In the genomic region with DNA sequence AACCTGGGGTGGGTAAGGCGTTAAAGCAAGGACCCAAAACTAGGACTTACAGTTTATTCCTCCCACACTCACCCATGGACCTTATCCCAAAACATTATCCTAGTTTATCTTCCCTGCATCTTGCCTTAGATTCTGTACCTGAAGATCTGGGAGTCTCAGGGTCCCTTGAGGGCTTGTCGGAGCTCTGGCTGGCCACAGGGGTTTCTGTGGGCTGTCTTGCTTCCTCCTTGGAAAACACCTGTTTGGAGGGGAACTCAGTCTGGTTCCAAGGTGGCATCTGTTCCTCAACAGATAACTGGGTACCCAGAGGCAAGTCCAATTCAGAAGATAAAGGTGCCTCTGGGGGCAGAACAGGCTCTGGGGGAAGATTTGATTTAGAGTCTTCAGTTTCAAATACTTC, we compare ENCODE assay signal across 15 cellular contexts. TPM values are rescaled to one million over a fixed set of nuclear protein-coding genes. Genes with fewer than 3 reads are reported as not detected.
DNase-seq lines count a peak whose midpoint lies in the region; ATAC-seq and TF ChIP-seq lines count a peak whose summit lies in the region.
"Had no signal": no experiment of that assay in that cellular context is flagged by ENCODE, and none has a peak within 500 bp of the region (broad histone marks: within the 10 kb centered on the region; RNA-seq: fewer than 3 reads in every experiment).

No MANE protein-coding gene starts in this region.

- no peak overlapping the region for H3K27ac ChIP-seq in ACC112 (ENCODE audit: low read depth, low read length)
- no peak overlapping the region for H3K27ac ChIP-seq in DND-41 (ENCODE audit: low read length)
- no peak overlapping the region for H3K27ac ChIP-seq in PC-3 (ENCODE audit: low read length)
- no peak overlapping the region for H3K27ac ChIP-seq in endodermal cell (ENCODE audit: low read depth, low read length)
- H3K27ac ChIP-seq: esophagus squamous epithelium, left ventricle myocardium inferior, right atrium auricular region had no signal

- no peaks in the 10 kb centered on the region for H3K9me3 Mint-ChIP-seq in endodermal cell
- H3K9me3 Mint-ChIP-seq: CD4-positive, CD25-positive, alpha-beta regulatory T cell; naive thymus-derived CD4-positive, alpha-beta T cell had no signal

- H3K4me1 Mint-ChIP-seq in endodermal cell: peaks cover 25% of the 10 kb centered on the region

- no peaks in the 10 kb centered on the region for H3K27me3 Mint-ChIP-seq in endodermal cell (ENCODE audit: insufficient read depth)
- H3K27me3 Mint-ChIP-seq: CD4-positive, CD25-positive, alpha-beta regulatory T cell; naive thymus-derived CD4-positive, alpha-beta T cell had no signal

- H3K36me3 ChIP-seq in ACC112 (ENCODE audit: insufficient read depth, low read length) (peaks cover 8% of the 10 kb centered on the region), DND-41 (ENCODE audit: insufficient read depth, low read length) (peaks cover 52% of the 10 kb centered on the region), PC-3 (ENCODE audit: low read depth, low read length) (peaks cover 8% of the 10 kb centered on the region; the same call in 1 of the 2 replicates), endodermal cell (ENCODE audit: control insufficient read depth, insufficient read depth, low read length) (peaks cover 51% of the 10 kb centered on the region)

- intact Hi-C loops in PC-3 (cut with micrococcal nuclease): no loop called here

- peaks cover 22% of the 10 kb centered on the region for H3K4me1 ChIP-seq in ACC112 (ENCODE audit: control insufficient read depth, insufficient read depth, low read length, unreplicated experiment)
- H3K4me1 ChIP-seq in DND-41 (ENCODE audit: insufficient read depth, low read length): peaks cover 37% of the 10 kb centered on the region
- H3K4me1 ChIP-seq in PC-3 (ENCODE audit: insufficient read depth, low read length): peaks cover 23% of the 10 kb centered on the region
- peaks cover 2% of the 10 kb centered on the region for H3K4me1 ChIP-seq in endodermal cell (ENCODE audit: control insufficient read depth, insufficient read depth, low read length)

- peak overlapping the region; percentile 81; the same call in 1 of the 2 replicates for H3K9ac ChIP-seq in DND-41 (ENCODE audit: low read depth, low read length)
- no peak overlapping the region for H3K9ac ChIP-seq in PC-3 (ENCODE audit: low read length)
- H3K9ac ChIP-seq in endodermal cell (ENCODE audit: extremely low read depth, low read length, poor library complexity, severe bottlenecking): no peak overlapping the region

- POLR2A ChIA-PET in PC-3 (lab: Charles Lee; ENCODE audit: unreplicated experiment): no interaction called here

- H3K9me3 ChIP-seq in DND-41 (ENCODE audit: insufficient read depth, low read length, severe bottlenecking) (no peaks in the 10 kb centered on the region), PC-3 (ENCODE audit: low read length) (no peaks in the 10 kb centered on the region), endodermal cell (ENCODE audit: control insufficient read depth, low read length) (no peaks in the 10 kb centered on the region)
- H3K9me3 ChIP-seq: esophagus squamous epithelium, left ventricle myocardium inferior, right atrium auricular region had no signal

- H3K27me3 ChIP-seq in ACC112 (ENCODE audit: insufficient read depth, low read length) (no peaks in the 10 kb centered on the region), DND-41 (ENCODE audit: insufficient read depth, low read length, poor library complexity) (no peaks in the 10 kb centered on the region), PC-3 (ENCODE audit: low read length) (no peaks in the 10 kb centered on the region), endodermal cell (ENCODE audit: control insufficient read depth, insufficient read depth, low read length, poor library complexity, severe bottlenecking) (no peaks in the 10 kb centered on the region)
- H3K27me3 ChIP-seq: esophagus squamous epithelium, right atrium auricular region had no signal

- TF ChIP-seq CTCF in DND-41 (IDR thresholded peaks at IDR 0.05; ENCODE audit: borderline replicate concordance, extremely low read depth, low read length, poor library complexity, severe bottlenecking): no peak
- no peak for TF ChIP-seq CTCF in PC-3 (conservative IDR thresholded peaks at IDR 0.05; ENCODE audit: low read depth, low read length)
- no peak for TF ChIP-seq CTCF in endodermal cell (conservative IDR thresholded peaks at IDR 0.05)

- H4K20me1 ChIP-seq in DND-41 (ENCODE audit: insufficient read depth, low read length) (peaks cover 22% of the 10 kb centered on the region), PC-3 (ENCODE audit: low read length) (no peaks in the 10 kb centered on the region)

- no peak overlapping the region for H3K27ac Mint-ChIP-seq in endodermal cell

- peaks cover 46% of the 10 kb centered on the region for H3K36me3 Mint-ChIP-seq in endodermal cell (ENCODE audit: low read depth)

- H3K9me2 ChIP-seq in PC-3 (replicated peaks; ENCODE audit: low read length): no peaks in the 10 kb centered on the region

- ATAC-seq in DND-41 (ENCODE audit: insufficient read depth, low read depth) (no peak), PC-3 (no peak), HG02798 (IDR thresholded peaks at IDR 0.05; ENCODE audit: poor library complexity, unreplicated experiment) (no peak), HG02970 (IDR thresholded peaks at IDR 0.05; ENCODE audit: low FRiP score, unreplicated experiment) (no peak)
- ATAC-seq: naive thymus-derived CD4-positive, alpha-beta T cell had no signal

- BruUV-seq in PC-3 (replicated peaks; lab: Mats Ljungman, UMichigan): no TSS peak

- peak overlapping the region; percentile 88 for H3K4me3 Mint-ChIP-seq in endodermal cell

- H3K79me2 ChIP-seq in ACC112 (ENCODE audit: control insufficient read depth, insufficient read depth, low read length, unreplicated experiment): peaks cover 31% of the 10 kb centered on the region
- peaks cover 43% of the 10 kb centered on the region for H3K79me2 ChIP-seq in DND-41 (ENCODE audit: insufficient read depth, low read length)
- H3K79me2 ChIP-seq in PC-3 (ENCODE audit: low read length): peaks cover 41% of the 10 kb centered on the region

- 95 to 100% methylated on average over 2 of the region's 2 CpGs for WGBS in endodermal cell (ENCODE audit: insufficient coverage in 1 of 2, insufficient read length in 1 of 2), 2 experiments

- no peak overlapping the region for H2AFZ ChIP-seq in ACC112 (ENCODE audit: low read length, unreplicated experiment)
- no peak overlapping the region for H2AFZ ChIP-seq in DND-41 (ENCODE audit: low read depth, low read length)
- H2AFZ ChIP-seq in PC-3 (ENCODE audit: low read length): no peak overlapping the region

- H3F3A ChIP-seq in PC-3 (ENCODE audit: low read length, unreplicated experiment): no peaks in the 10 kb centered on the region

- H3K4me3 ChIP-seq in ACC112 (ENCODE audit: low read depth, low read length): peak overlapping the region; percentile 86; the same call in 1 of the 2 replicates
- H3K4me3 ChIP-seq in DND-41 (ENCODE audit: low read depth in 1 of 2, low read length in 2 of 2): peak overlapping the region in 1 of 2 experiments; percentile 87; a peak in 2 of 4 replicates
- H3K4me3 ChIP-seq in PC-3 (ENCODE audit: low read length): peak overlapping the region; percentile 86
- peak overlapping the region; percentile 92 for H3K4me3 ChIP-seq in endodermal cell (ENCODE audit: low read length)
- H3K4me3 ChIP-seq: esophagus squamous epithelium, left ventricle myocardium inferior, right atrium auricular region had no signal

- H3K4me2 ChIP-seq in DND-41 (ENCODE audit: insufficient read depth, low read length) (peak overlapping the region; percentile 95), PC-3 (ENCODE audit: low read length) (peak overlapping the region; percentile 97)

- DNase-seq in DND-41 (no peak), PC-3 (no peak), endodermal cell (no peak)
- DNase-seq in effector CD8-positive, alpha-beta T cell (lab: John Stamatoyannopoulos, UW): no peak
- DNase-seq in stimulated activated CD4-positive, alpha-beta T cell treated with anti-CD3 and anti-CD28 coated beads, Interleukin-2, amount 100 ng/mL, for 48 hours: no peak
- DNase-seq: CD4-positive, CD25-positive, alpha-beta regulatory T cell; esophagus squamous epithelium; left ventricle myocardium inferior; naive thymus-derived CD4-positive, alpha-beta T cell; NCI-H1436; NCI-H446 had no signal

- CTCF ChIA-PET in PC-3 (lab: Charles Lee): no interaction called here

RNA-seq across cellular contexts. Expression of a gene that starts 1.7 kb away (rescaled TPM):
- 52.1 and 92.0 TPM in 2 replicates for total RNA-seq in PC-3 (2014; rRNA removed)
- 10 to 100 TPM; 53.1 to 63.9 TPM for total RNA-seq in endodermal cell
- 87.9 TPM for polyA plus RNA-seq in endodermal cell (2013, experiment 1 of 2)
- polyA plus RNA-seq in endodermal cell (2013, experiment 2 of 2): 84.7 TPM

RNA-seq across cellular contexts. Expression of a gene that starts 2.5 kb away (rescaled TPM):
- 107 and 113 TPM in 2 replicates for total RNA-seq in PC-3 (2014; rRNA removed)
- 100 to 1,000 TPM; 120 to 257 TPM for total RNA-seq in endodermal cell
- 74.6 TPM for polyA plus RNA-seq in endodermal cell (2013, experiment 1 of 2)
- polyA plus RNA-seq in endodermal cell (2013, experiment 2 of 2): 74.4 TPM

RNA-seq across cellular contexts. Expression of a gene that starts 8.7 kb away (rescaled TPM):
- 1.8 TPM in 1 of 2 replicates, not detected in the other for total RNA-seq in PC-3 (2014; rRNA removed)
- total RNA-seq in endodermal cell: 10 to 100 TPM; 10.0 to 17.1 TPM
- polyA plus RNA-seq in endodermal cell (2013, experiment 1 of 2): 13.5 TPM
- polyA plus RNA-seq in endodermal cell (2013, experiment 2 of 2): 10.4 TPM
- total RNA-seq: CD4-positive, CD25-positive, alpha-beta regulatory T cell had no signal
- polyA plus RNA-seq: CD4-positive, CD25-positive, alpha-beta regulatory T cell had no signal

RNA-seq across cellular contexts. Expression of a gene that starts 17.9 kb away (rescaled TPM):
- 1,259 and 1,708 TPM in 2 replicates for total RNA-seq in PC-3 (2014; rRNA removed)
- total RNA-seq in endodermal cell: 1,000 to 10,000 TPM in 1 of 2 donors, 100 to 1,000 TPM in 1; 805 to 1,294 TPM
- 843 TPM for polyA plus RNA-seq in endodermal cell (2013, experiment 1 of 2)
- 801 TPM for polyA plus RNA-seq in endodermal cell (2013, experiment 2 of 2)

RNA-seq across cellular contexts. Expression of a gene that starts 21.2 kb away (rescaled TPM):
- total RNA-seq in PC-3 (2014; rRNA removed) (9.3 and 24.4 TPM in 2 replicates), endodermal cell (10 to 100 TPM; 58.4 to 63.1 TPM)
- 41.9 TPM for polyA plus RNA-seq in endodermal cell (2013, experiment 1 of 2)
- 40.0 TPM for polyA plus RNA-seq in endodermal cell (2013, experiment 2 of 2)
